8 cellular contexts compared by ENCODE assay signal in genomic region chr20:46689754-46690085, GRCh38. TPM values are rescaled to one million over a fixed set of nuclear protein-coding genes. Genes with fewer than 3 reads are reported as not detected.
A peak's percentile ranks its signal among the peaks of the same experiment; 100 is the strongest.
DNase-seq lines count a peak whose midpoint lies in the region; ATAC-seq and TF ChIP-seq lines count a peak whose summit lies in the region.

No MANE protein-coding gene starts in this region.

- 0% methylated on average over 12 of the region's 12 CpGs for WGBS in esophagus muscularis mucosa
- 0 to 1% (median 0%) methylated on average over 12 of the region's 12 CpGs for WGBS in psoas muscle, 3 donors

- TF ChIP-seq POLR2A in Raji (IDR thresholded peaks at IDR 0.05; ENCODE audit: insufficient read depth, low read depth, low read length) (peak; percentile 67; the same call in 1 of the 2 replicates), esophagus muscularis mucosa (IDR thresholded peaks at IDR 0.05; ENCODE audit: low read depth) (no peak)

- peak overlapping the region; percentile 77 for H3K4me3 ChIP-seq in GM12865 (ENCODE audit: low read depth, low read length)
- H3K4me3 ChIP-seq in esophagus muscularis mucosa = peak overlapping the region; percentile 70 to 93 (median 88)
- peak overlapping the region; percentile 90 for H3K4me3 ChIP-seq in psoas muscle

- ATAC-seq in psoas muscle = no peak
- no peak for ATAC-seq in HG03025 (IDR thresholded peaks at IDR 0.05; ENCODE audit: low FRiP score, unreplicated experiment)
- no peak for ATAC-seq in HG03442 (IDR thresholded peaks at IDR 0.05; ENCODE audit: unreplicated experiment)
- ATAC-seq in GM19324 (IDR thresholded peaks at IDR 0.05; ENCODE audit: low FRiP score, unreplicated experiment) = no peak

- no peak for TF ChIP-seq EP300 in esophagus muscularis mucosa (IDR thresholded peaks at IDR 0.05)

- intact Hi-C loops in esophagus muscularis mucosa (cut with DNase I) (no loop called here), psoas muscle (cut with DNase I) (no loop called here)

- DNase-seq in GM12865 (ENCODE audit: low read depth) = no peak
- DNase-seq in esophagus muscularis mucosa (ENCODE audit: extremely low spot score) = no peak
- no peak for DNase-seq in psoas muscle
- DNase-seq in AG20443 (ENCODE audit: low spot score) = no peak

- H3K27me3 ChIP-seq in esophagus muscularis mucosa (no peaks in the 10 kb centered on the region), psoas muscle (ENCODE audit: insufficient read depth in 3 of 3, low read length in 2 of 3) (no peaks in the 10 kb centered on the region)

- H3K27ac ChIP-seq in esophagus muscularis mucosa (replicated peaks in 1 of 4) (peak overlapping the region; percentile 94 to 99 (median 97)), psoas muscle (peak overlapping the region; percentile 93)

- H3K36me3 ChIP-seq in esophagus muscularis mucosa (peaks cover 0 to 18% (median 12%) of the 10 kb centered on the region in 4 donors), psoas muscle (ENCODE audit: insufficient read depth in 1 of 2, low read depth in 1 of 2) (peaks cover 0 to 15% of the 10 kb centered on the region in 2 donors)

- no peaks in the 10 kb centered on the region for H3K9me3 ChIP-seq in esophagus muscularis mucosa
- H3K9me3 ChIP-seq in psoas muscle = peaks cover 5% of the 10 kb centered on the region

- no peak for TF ChIP-seq CTCF in GM12865 (IDR thresholded peaks at IDR 0.05; ENCODE audit: insufficient read depth, low read depth, low read length, missing control alignments)
- TF ChIP-seq CTCF in esophagus muscularis mucosa (IDR thresholded peaks at IDR 0.05) = no peak
- no peak for TF ChIP-seq CTCF in psoas muscle (IDR thresholded peaks at IDR 0.05)

- H3K4me1 ChIP-seq in esophagus muscularis mucosa = peaks cover 19 to 42% (median 36%) of the 10 kb centered on the region in 4 donors
- H3K4me1 ChIP-seq in psoas muscle = peaks cover 19% of the 10 kb centered on the region

RNA-seq across cellular contexts. Expression of gene TP53RK, which starts 0.5 kb away (rescaled TPM):
- total RNA-seq in esophagus muscularis mucosa (10 to 100 TPM; 19.9 to 22.2 (median 21.0) TPM), psoas muscle (10 to 100 TPM in 2 of 4 donors, 1 to 10 TPM in 2; 5.8 to 10.7 (median 9.6) TPM)
- polyA plus RNA-seq in psoas muscle = 10 to 100 TPM in 1 of 3 donors, 1 to 10 TPM in 2; 7.0 to 12.9 (median 9.3) TPM

RNA-seq across cellular contexts. Expression of gene SLC2A10, which starts 19.7 kb away (rescaled TPM):
- total RNA-seq in esophagus muscularis mucosa (10 to 100 TPM in 3 of 4 donors, 1 to 10 TPM in 1; 9.6 to 27.0 (median 15.3) TPM), psoas muscle (1 to 10 TPM in 3 of 4 donors, under 1 TPM in 1; 0.40 to 1.7 (median 1.3) TPM)
- 1 to 10 TPM in 1 of 3 donors, under 1 TPM in 2; 0.61 to 1.3 (median 0.84) TPM for polyA plus RNA-seq in psoas muscle

RNA-seq across cellular contexts. Expression of gene SLC13A3, which starts 38.5 kb away (rescaled TPM):
- total RNA-seq in esophagus muscularis mucosa (under 1 TPM; 0.42 to 0.66 (median 0.61) TPM), psoas muscle (under 1 TPM; 0.13 to 0.38 (median 0.23) TPM)
- under 1 TPM; 0.04 to 0.32 (median 0.06) TPM for polyA plus RNA-seq in psoas muscle
